In genomic region chr19:32401992-32402391, GRCh38 we compare ENCODE assay signal across 1 cellular context.
TF ChIP-seq lines count a peak whose summit lies in the region.

No MANE protein-coding gene starts in this region.

TF ChIP-seq in IMR-90, 13 proteins besides CTCF, POLR2A, EP300 and RAD21 (continued from another document):
- TF ChIP-seq RCOR1 (IDR thresholded peaks at IDR 0.05; ENCODE audit: insufficient replicate concordance, low read length) = no peak
- TF ChIP-seq BHLHE40 (IDR thresholded peaks at IDR 0.05; ENCODE audit: low read depth, low read length) = no peak
